In the genomic region with DNA sequence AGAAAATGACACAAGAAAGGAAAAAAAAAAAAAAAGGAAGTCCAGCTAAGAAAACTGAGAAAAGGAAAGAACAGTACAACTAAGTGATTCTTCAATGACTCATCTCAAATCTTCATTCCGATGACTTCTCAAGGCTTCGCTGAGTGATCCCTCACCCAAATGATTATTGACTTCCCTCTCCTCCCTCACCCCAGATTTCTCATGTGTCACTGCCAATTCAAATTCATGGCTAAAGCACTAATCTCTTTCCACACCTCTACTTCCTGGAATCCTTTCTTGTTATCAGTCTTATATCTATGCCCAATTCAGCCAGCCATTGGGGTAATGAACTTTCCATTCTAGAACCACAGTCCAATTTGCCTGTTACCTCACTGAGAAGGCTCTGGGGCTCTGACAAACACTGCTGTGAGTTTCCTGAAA, we compare ENCODE assay signal across 1 cellular context.
TF ChIP-seq lines count a peak whose summit lies in the region.

No MANE protein-coding gene starts in this region.

TF ChIP-seq in K562, 482 proteins besides CTCF, POLR2A, EP300 and RAD21 (continued from another document):
- no peak for TF ChIP-seq TFE3 (CRISPR knock-in tag; IDR thresholded peaks at IDR 0.05)
- TF ChIP-seq TGIF2 (CRISPR knock-in tag; IDR thresholded peaks at IDR 0.05), result no peak
- TF ChIP-seq ZNF239 (CRISPR knock-in tag; IDR thresholded peaks at IDR 0.05), result no peak
- no peak for TF ChIP-seq TAF1 (IDR thresholded peaks at IDR 0.05; ENCODE audit: control insufficient read depth, extremely low read depth, insufficient read depth, low read length, severe bottlenecking)
- TF ChIP-seq, protein P1, sequence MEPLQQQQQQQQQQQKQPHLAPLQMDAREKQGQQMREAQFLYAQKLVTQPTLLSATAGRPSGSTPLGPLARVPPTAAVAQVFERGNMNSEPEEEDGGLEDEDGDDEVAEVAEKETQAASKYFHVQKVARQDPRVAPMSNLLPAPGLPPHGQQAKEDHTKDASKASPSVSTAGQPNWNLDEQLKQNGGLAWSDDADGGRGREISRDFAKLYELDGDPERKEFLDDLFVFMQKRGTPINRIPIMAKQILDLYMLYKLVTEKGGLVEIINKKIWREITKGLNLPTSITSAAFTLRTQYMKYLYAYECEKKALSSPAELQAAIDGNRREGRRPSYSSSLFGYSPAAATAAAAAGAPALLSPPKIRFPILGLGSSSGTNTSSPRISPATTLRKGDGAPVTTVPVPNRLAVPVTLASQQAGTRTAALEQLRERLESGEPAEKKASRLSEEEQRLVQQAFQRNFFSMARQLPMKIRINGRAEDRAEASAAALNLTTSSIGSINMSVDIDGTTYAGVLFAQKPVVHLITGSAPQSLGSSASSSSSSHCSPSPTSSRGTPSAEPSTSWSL (CRISPR knock-in tag; IDR thresholded peaks at IDR 0.05; ENCODE audit: borderline replicate concordance), result no peak
- TF ChIP-seq GATAD2B (IDR thresholded peaks at IDR 0.05; ENCODE audit: borderline replicate concordance), result no peak
- no peak for TF ChIP-seq RAD51 (IDR thresholded peaks at IDR 0.05; ENCODE audit: borderline replicate concordance, low read depth)
- no peak for TF ChIP-seq KLF10 (CRISPR knock-in tag; IDR thresholded peaks at IDR 0.05)
- no peak for TF ChIP-seq SAFB2 (IDR thresholded peaks at IDR 0.05; ENCODE audit: borderline replicate concordance, low read depth, low read length, severe bottlenecking)
- no peak for TF ChIP-seq PTBP1 (IDR thresholded peaks at IDR 0.05; ENCODE audit: low read depth, low read length)
- no peak for TF ChIP-seq PTRF (tag; IDR thresholded peaks at IDR 0.05)
- TF ChIP-seq ZFX (CRISPR knock-in tag; IDR thresholded peaks at IDR 0.05), result no peak
- TF ChIP-seq, protein P2, sequence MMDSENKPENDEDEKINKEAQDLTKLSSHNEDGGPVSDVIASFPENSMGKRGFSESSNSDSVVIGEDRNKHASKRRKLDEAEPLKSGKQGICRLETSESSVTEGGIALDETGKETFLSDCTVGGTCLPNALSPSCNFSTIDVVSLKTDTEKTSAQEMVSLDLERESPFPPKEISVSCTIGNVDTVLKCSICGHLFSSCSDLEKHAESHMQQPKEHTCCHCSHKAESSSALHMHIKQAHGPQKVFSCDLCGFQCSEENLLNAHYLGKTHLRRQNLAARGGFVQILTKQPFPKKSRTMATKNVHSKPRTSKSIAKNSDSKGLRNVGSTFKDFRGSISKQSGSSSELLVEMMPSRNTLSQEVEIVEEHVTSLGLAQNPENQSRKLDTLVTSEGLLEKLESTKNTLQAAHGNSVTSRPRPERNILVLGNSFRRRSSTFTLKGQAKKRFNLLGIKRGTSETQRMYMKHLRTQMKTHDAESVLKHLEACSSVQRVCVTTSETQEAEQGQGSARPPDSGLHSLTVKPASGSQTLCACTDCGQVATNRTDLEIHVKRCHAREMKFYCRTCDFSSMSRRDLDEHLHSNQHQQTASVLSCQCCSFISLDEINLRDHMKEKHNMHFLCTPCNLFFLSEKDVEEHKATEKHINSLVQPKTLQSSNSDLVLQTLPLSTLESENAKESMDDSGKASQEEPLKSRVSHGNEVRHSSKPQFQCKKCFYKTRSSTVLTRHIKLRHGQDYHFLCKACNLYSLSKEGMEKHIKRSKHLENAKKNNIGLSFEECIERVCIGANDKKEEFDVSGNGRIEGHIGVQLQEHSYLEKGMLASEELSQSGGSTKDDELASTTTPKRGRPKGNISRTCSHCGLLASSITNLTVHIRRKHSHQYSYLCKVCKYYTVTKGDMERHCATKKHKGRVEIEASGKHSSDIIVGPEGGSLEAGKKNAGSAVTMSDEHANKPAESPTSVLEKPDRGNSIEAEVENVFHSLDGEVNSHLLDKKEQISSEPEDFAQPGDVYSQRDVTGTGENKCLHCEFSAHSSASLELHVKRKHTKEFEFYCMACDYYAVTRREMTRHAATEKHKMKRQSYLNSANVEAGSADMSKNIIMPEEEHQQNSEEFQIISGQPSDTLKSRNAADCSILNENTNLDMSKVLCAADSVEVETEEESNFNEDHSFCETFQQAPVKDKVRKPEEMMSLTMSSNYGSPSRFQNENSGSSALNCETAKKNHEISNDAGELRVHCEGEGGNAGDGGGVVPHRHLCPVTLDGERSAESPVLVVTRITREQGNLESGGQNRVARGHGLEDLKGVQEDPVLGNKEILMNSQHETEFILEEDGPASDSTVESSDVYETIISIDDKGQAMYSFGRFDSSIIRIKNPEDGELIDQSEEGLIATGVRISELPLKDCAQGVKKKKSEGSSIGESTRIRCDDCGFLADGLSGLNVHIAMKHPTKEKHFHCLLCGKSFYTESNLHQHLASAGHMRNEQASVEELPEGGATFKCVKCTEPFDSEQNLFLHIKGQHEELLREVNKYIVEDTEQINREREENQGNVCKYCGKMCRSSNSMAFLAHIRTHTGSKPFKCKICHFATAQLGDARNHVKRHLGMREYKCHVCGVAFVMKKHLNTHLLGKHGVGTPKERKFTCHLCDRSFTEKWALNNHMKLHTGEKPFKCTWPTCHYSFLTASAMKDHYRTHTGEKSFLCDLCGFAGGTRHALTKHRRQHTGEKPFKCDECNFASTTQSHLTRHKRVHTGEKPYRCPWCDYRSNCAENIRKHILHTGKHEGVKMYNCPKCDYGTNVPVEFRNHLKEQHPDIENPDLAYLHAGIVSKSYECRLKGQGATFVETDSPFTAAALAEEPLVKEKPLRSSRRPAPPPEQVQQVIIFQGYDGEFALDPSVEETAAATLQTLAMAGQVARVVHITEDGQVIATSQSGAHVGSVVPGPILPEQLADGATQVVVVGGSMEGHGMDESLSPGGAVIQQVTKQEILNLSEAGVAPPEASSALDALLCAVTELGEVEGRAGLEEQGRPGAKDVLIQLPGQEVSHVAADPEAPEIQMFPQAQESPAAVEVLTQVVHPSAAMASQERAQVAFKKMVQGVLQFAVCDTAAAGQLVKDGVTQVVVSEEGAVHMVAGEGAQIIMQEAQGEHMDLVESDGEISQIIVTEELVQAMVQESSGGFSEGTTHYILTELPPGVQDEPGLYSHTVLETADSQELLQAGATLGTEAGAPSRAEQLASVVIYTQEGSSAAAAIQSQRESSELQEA (IDR thresholded peaks at IDR 0.05; ENCODE audit: low read depth), result no peak
- TF ChIP-seq, protein P3, sequence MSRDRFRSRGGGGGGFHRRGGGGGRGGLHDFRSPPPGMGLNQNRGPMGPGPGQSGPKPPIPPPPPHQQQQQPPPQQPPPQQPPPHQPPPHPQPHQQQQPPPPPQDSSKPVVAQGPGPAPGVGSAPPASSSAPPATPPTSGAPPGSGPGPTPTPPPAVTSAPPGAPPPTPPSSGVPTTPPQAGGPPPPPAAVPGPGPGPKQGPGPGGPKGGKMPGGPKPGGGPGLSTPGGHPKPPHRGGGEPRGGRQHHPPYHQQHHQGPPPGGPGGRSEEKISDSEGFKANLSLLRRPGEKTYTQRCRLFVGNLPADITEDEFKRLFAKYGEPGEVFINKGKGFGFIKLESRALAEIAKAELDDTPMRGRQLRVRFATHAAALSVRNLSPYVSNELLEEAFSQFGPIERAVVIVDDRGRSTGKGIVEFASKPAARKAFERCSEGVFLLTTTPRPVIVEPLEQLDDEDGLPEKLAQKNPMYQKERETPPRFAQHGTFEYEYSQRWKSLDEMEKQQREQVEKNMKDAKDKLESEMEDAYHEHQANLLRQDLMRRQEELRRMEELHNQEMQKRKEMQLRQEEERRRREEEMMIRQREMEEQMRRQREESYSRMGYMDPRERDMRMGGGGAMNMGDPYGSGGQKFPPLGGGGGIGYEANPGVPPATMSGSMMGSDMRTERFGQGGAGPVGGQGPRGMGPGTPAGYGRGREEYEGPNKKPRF (IDR thresholded peaks at IDR 0.05; ENCODE audit: low read depth, low read length), result no peak
- no peak for TF ChIP-seq SRF (CRISPR knock-in tag; IDR thresholded peaks at IDR 0.05)
- no peak for TF ChIP-seq ILF3 (IDR thresholded peaks at IDR 0.05; ENCODE audit: borderline replicate concordance)
- TF ChIP-seq CBFA2T3 (IDR thresholded peaks at IDR 0.05), result peak; percentile 52
- no peak for TF ChIP-seq ZNF778 (CRISPR knock-in tag; IDR thresholded peaks at IDR 0.05)
- TF ChIP-seq LARP7 (IDR thresholded peaks at IDR 0.05), result no peak
